ENCODE assay signal across 8 cellular contexts in genomic region chr20:60262967-60263603, GRCh38.
DNase-seq lines count a peak whose midpoint lies in the region; ATAC-seq and TF ChIP-seq lines count a peak whose summit lies in the region.

No MANE protein-coding gene starts in this region.

- H3K27me3 Mint-ChIP-seq in activated CD4-positive, alpha-beta memory T cell treated with anti-CD3 and anti-CD28 coated beads, Interleukin-2, amount 10 ng/mL, durations not matched to agents 7 days and 5 days, result peaks cover 4% of the 10 kb centered on the region

- no peak overlapping the region for H3K27ac Mint-ChIP-seq in activated CD4-positive, alpha-beta memory T cell treated with anti-CD3 and anti-CD28 coated beads, Interleukin-2, amount 10 ng/mL, durations not matched to agents 7 days and 5 days

- ATAC-seq in HG03196 (IDR thresholded peaks at IDR 0.05; ENCODE audit: unreplicated experiment) (no peak), GM19351 (IDR thresholded peaks at IDR 0.05; ENCODE audit: unreplicated experiment) (no peak)

- POLR2A ChIA-PET in activated CD4-positive, alpha-beta memory T cell treated with anti-CD3 and anti-CD28 coated beads, Interleukin-2, amount 10 ng/mL, durations not matched to agents 7 days and 5 days (lab: Charles Lee), result no interaction called here

- no peak overlapping the region for H3K4me3 ChIP-seq in GM12875 (ENCODE audit: low read depth, low read length)
- no peak overlapping the region for H3K4me3 ChIP-seq in fibroblast of pulmonary artery (replicated peaks; ENCODE audit: low read depth, low read length)

- CTCF ChIA-PET in activated CD4-positive, alpha-beta memory T cell treated with anti-CD3 and anti-CD28 coated beads, Interleukin-2, amount 10 ng/mL, durations not matched to agents 7 days and 5 days (lab: Charles Lee), result interaction anchor here (0.7 to 5.2 kb wide), 15 partner anchors 10 to 314 kb away, joined by 3 to 29 read pairs (median 3); no protein-coding TSS in a partner anchor

- no peak overlapping the region for H3K4me3 Mint-ChIP-seq in activated CD4-positive, alpha-beta memory T cell treated with anti-CD3 and anti-CD28 coated beads, Interleukin-2, amount 10 ng/mL, durations not matched to agents 7 days and 5 days

- H3K36me3 Mint-ChIP-seq in activated CD4-positive, alpha-beta memory T cell treated with anti-CD3 and anti-CD28 coated beads, Interleukin-2, amount 10 ng/mL, durations not matched to agents 7 days and 5 days (ENCODE audit: low read depth), result no peaks in the 10 kb centered on the region

- no peaks in the 10 kb centered on the region for H3K9me3 Mint-ChIP-seq in activated CD4-positive, alpha-beta memory T cell treated with anti-CD3 and anti-CD28 coated beads, Interleukin-2, amount 10 ng/mL, durations not matched to agents 7 days and 5 days

- H3K4me1 Mint-ChIP-seq in activated CD4-positive, alpha-beta memory T cell treated with anti-CD3 and anti-CD28 coated beads, Interleukin-2, amount 10 ng/mL, durations not matched to agents 7 days and 5 days, result peaks cover 9% of the 10 kb centered on the region

- TF ChIP-seq CTCF in GM12875 (IDR thresholded peaks at IDR 0.05; ENCODE audit: borderline replicate concordance, insufficient read depth, low read depth, low read length) (peak; percentile 79; the same call in 1 of the 2 replicates), fibroblast of pulmonary artery (IDR thresholded peaks at IDR 0.05; ENCODE audit: low read length, missing control alignments) (peak; percentile 44)

- DNase-seq in MV-4-11 (lab: John Stamatoyannopoulos, UW) (peak; percentile 21), fibroblast of pulmonary artery (ENCODE audit: low read depth) (no peak), HCEC 1CT (no peak)
- peak; percentile 63 for DNase-seq in activated CD4-positive, alpha-beta memory T cell treated with anti-CD3 and anti-CD28 coated beads, Interleukin-2, amount 10 ng/mL, durations not matched to agents 7 days and 5 days
- peak; percentile 64 for DNase-seq in stimulated activated CD4-positive, alpha-beta T cell treated with anti-CD3 and anti-CD28 coated beads, Interleukin-15, amount 100 ng/mL, for 24 hours

Comparison
In these comparisons a context has a peak if more than half of its experiments do, and no peak if none do; other contexts are left out.
1. DNase-seq: peak in MV-4-11 (single experiment), activated CD4-positive, alpha-beta memory T cell treated with anti-CD3 and anti-CD28 coated beads, Interleukin-2, amount 10 ng/mL, durations not matched to agents 7 days and 5 days (single experiment) and stimulated activated CD4-positive, alpha-beta T cell treated with anti-CD3 and anti-CD28 coated beads, Interleukin-15, amount 100 ng/mL, for 24 hours (single experiment); none in fibroblast of pulmonary artery (single experiment) and HCEC 1CT (single experiment).